1 cellular context compared by ENCODE assay signal in genomic region chr16:85311741-85312140, GRCh38.
TF ChIP-seq lines count a peak whose summit lies in the region.

No MANE protein-coding gene starts in this region.

TF ChIP-seq in WTC11, 78 proteins besides CTCF, POLR2A, EP300 and RAD21 (continued from another document):
- TF ChIP-seq ERG (CRISPR knock-in tag; IDR thresholded peaks at IDR 0.05): no peak
